Comparison of ENCODE assay signal across 8 cellular contexts in genomic region chrX:19840899-19841648, GRCh38. TPM values are rescaled to one million over a fixed set of nuclear protein-coding genes. Genes with fewer than 3 reads are reported as not detected.
A peak's percentile ranks its signal among the peaks of the same experiment; 100 is the strongest.
DNase-seq lines count a peak whose midpoint lies in the region; ATAC-seq and TF ChIP-seq lines count a peak whose summit lies in the region.

No MANE protein-coding gene starts in this region.

- peak; percentile 64 for ATAC-seq in GM19452 (IDR thresholded peaks at IDR 0.05; ENCODE audit: unreplicated experiment)
- peak; percentile 53 for ATAC-seq in HG03135 (IDR thresholded peaks at IDR 0.05; ENCODE audit: unreplicated experiment)

- no peak for TF ChIP-seq POLR2A in adrenal gland (IDR thresholded peaks at IDR 0.05)

- DNase-seq in T-helper 22 cell (ENCODE audit: low read depth), result peak; percentile 28
- peak; percentile 3 for DNase-seq in kidney glomerular epithelial cell (lab: John Stamatoyannopoulos, UW)
- DNase-seq in cerebellar nuclear complex (lab: John Stamatoyannopoulos, UW), result no peak
- no peak for DNase-seq in MG63
- DNase-seq in adrenal gland, result no peak
- no peak for DNase-seq in NCI-H1436 treated with DMSO at 0.1 percent for 48 hours (lab: John Stamatoyannopoulos, UW)

- H3K36me3 ChIP-seq in MG63, result no peaks in the 10 kb centered on the region
- H3K36me3 ChIP-seq in adrenal gland (replicated peaks in 1 of 2), result no peaks in the 10 kb centered on the region

- H3K27me3 ChIP-seq in MG63 (no peaks in the 10 kb centered on the region), adrenal gland (no peaks in the 10 kb centered on the region)

- no peak for TF ChIP-seq CTCF in adrenal gland (IDR thresholded peaks at IDR 0.05)

- no peaks in the 10 kb centered on the region for H3K9me3 ChIP-seq in MG63
- no peaks in the 10 kb centered on the region for H3K9me3 ChIP-seq in adrenal gland (replicated peaks in 1 of 3)

- no peaks in the 10 kb centered on the region for H3K4me1 ChIP-seq in adrenal gland (replicated peaks in 1 of 2)

- no peak overlapping the region for H3K27ac ChIP-seq in adrenal gland

- no peak overlapping the region for H3K4me3 ChIP-seq in MG63
- no peak overlapping the region for H3K4me3 ChIP-seq in adrenal gland

- intact Hi-C loops in adrenal gland (cut with DNase I), result no loop called here

- 47 to 82% (median 63%) methylated on average over 5 of the region's 5 CpGs for WGBS in adrenal gland, 4 donors

RNA-seq across cellular contexts. Expression of gene SH3KBP1, which starts 46.3 kb away (rescaled TPM):
- total RNA-seq in MG63 (2014; rRNA removed; shearing (Covaris generic); ENCODE audit: low replicate concordance), result 13.7 and 17.6 TPM in 2 replicates
- total RNA-seq in adrenal gland, result 10 to 100 TPM; 13.3 to 21.7 (median 15.2) TPM
- 10 to 100 TPM in 2 of 3 donors, 1 to 10 TPM in 1; 4.7 to 19.1 (median 11.2) TPM for polyA plus RNA-seq in adrenal gland

Comparison
In these comparisons a context has a peak if more than half of its experiments do, and no peak if none do; other contexts are left out.
1. DNase-seq: peak in T-helper 22 cell (single experiment) and kidney glomerular epithelial cell (single experiment); none in cerebellar nuclear complex (0 of 2), MG63 (single experiment), adrenal gland (0 of 7) and NCI-H1436 treated with DMSO at 0.1 percent for 48 hours (single experiment).